Comparison of ENCODE assay signal across 16 cellular contexts in genomic region chr1:51305371-51305823, GRCh38. TPM values are rescaled to one million over a fixed set of nuclear protein-coding genes. Genes with fewer than 3 reads are reported as not detected.
DNase-seq lines count a peak whose midpoint lies in the region; ATAC-seq, FAIRE-seq and TF ChIP-seq lines count a peak whose summit lies in the region.
"Had no signal": no experiment of that assay in that cellular context is flagged by ENCODE, and none has a peak within 500 bp of the region (broad histone marks: within the 10 kb centered on the region; RNA-seq: fewer than 3 reads in every experiment).

No MANE protein-coding gene starts in this region.

- intact Hi-C loops in pancreas (cut with DNase I), result no loop called here

- H3K9me3 ChIP-seq in pancreas, result no peaks in the 10 kb centered on the region
- no peaks in the 10 kb centered on the region for H3K9me3 ChIP-seq in T-helper 17 cell (ENCODE audit: control insufficient read depth, low read length, poor library complexity, severe bottlenecking)

- H3K4me3 Mint-ChIP-seq in T-helper 17 cell, result no peak overlapping the region
- H3K4me3 Mint-ChIP-seq: T-helper 1 cell treated with Interleukin-12 subunit alpha and Interleukin-12 subunit beta and Interleukin-4 antibody, amounts not matched to agents 30 μg/mL and 1 μg/mL, for 36 hours had no signal

- no peaks in the 10 kb centered on the region for H3K27me3 ChIP-seq in pancreas

- FAIRE-seq in GM19239 (lab: Jason Lieb, UNC) (peak; percentile 85), islet of Langerhans (lab: Jason Lieb, UNC) (peak; percentile 51), pancreas (lab: Jason Lieb, UNC) (no peak)
- FAIRE-seq: astrocyte, colon had no signal

- H3K36me3 Mint-ChIP-seq in T-helper 17 cell (ENCODE audit: low read depth), result no peaks in the 10 kb centered on the region

- H3K27ac Mint-ChIP-seq in T-helper 17 cell, result no peak overlapping the region
- H3K27ac Mint-ChIP-seq: T-helper 1 cell treated with Interleukin-12 subunit alpha and Interleukin-12 subunit beta and Interleukin-4 antibody, amounts not matched to agents 30 μg/mL and 1 μg/mL, for 36 hours had no signal

- peak overlapping the region in 2 of 4 donors; percentile 34 to 61 for H3K27ac ChIP-seq in pancreas

- no peaks in the 10 kb centered on the region for H3K4me1 Mint-ChIP-seq in T-helper 17 cell

- no peak overlapping the region for H3K4me3 ChIP-seq in pancreas

- no peak for TF ChIP-seq CTCF in pancreas (IDR thresholded peaks at IDR 0.05)

- no peaks in the 10 kb centered on the region for H3K27me3 Mint-ChIP-seq in T-helper 17 cell

- 27 to 28% methylated on average over 4 of the region's 4 CpGs for WGBS in pancreas, 2 donors

- H3K4me1 ChIP-seq in pancreas, result peaks cover 6 to 22% (median 11%) of the 10 kb centered on the region in 3 donors

- ATAC-seq in pancreas, result peak; percentile 77 to 90 (median 84)
- no peak for ATAC-seq in T-helper 17 cell
- no peak for ATAC-seq in GM18873 (IDR thresholded peaks at IDR 0.05; ENCODE audit: low FRiP score, unreplicated experiment)
- ATAC-seq: esophagus mucosa had no signal

- H3K36me3 ChIP-seq in pancreas, result no peaks in the 10 kb centered on the region

- DNase-seq in GM19239 (ENCODE audit: insufficient read length, low spot score) (peak; percentile 46), NCI-H524 treated with DMSO at 0.1 percent for 48 hours (lab: John Stamatoyannopoulos, UW) (peak; percentile 10), pancreas (peak in 2 of 6 donors; percentile 45 to 68), T-helper 17 cell (no peak), medulla oblongata (ENCODE audit: extremely low spot score) (no peak)
- DNase-seq: activated CD4-positive, alpha-beta T cell treated with anti-CD3 and anti-CD28 coated beads for 1 hour; Kasumi-1; NCI-H1417 treated with DMSO at 0.1 percent for 48 hours; Right ventricle myocardium superior; stimulated activated CD4-positive, alpha-beta T cell treated with anti-CD3 and anti-CD28 coated beads, Interleukin-2, amount 100 ng/mL, for 48 hours had no signal

RNA-seq across cellular contexts. Expression of gene TTC39A, which starts 25.0 kb away (rescaled TPM):
- total RNA-seq in pancreas (10 to 100 TPM; 11.7 to 28.4 (median 16.0) TPM), T-helper 17 cell (not detected)
- polyA plus RNA-seq in pancreas, result 10 to 100 TPM; 10.5 to 18.3 TPM

Comparison
In these comparisons a context has a peak if more than half of its experiments do, and no peak if none do; other contexts are left out.
1. DNase-seq: peak in GM19239 (single experiment) and NCI-H524 treated with DMSO at 0.1 percent for 48 hours (single experiment); none in T-helper 17 cell (0 of 3) and medulla oblongata (single experiment).
2. ATAC-seq: peak in pancreas (4 of 4); none in T-helper 17 cell (single experiment) and GM18873 (single experiment).
3. RNA of gene TTC39A, which starts 25.0 kb away (total RNA-seq): 11.7 to 28.4 TPM in pancreas; not detected in T-helper 17 cell; every median in the first group is over 10 times any median in the second.